ENCODE assay signal across 27 cellular contexts in genomic region chr17:82047379-82047778, GRCh38. TPM values are rescaled to one million over a fixed set of nuclear protein-coding genes. Genes with fewer than 3 reads are reported as not detected.
DNase-seq lines count a peak whose midpoint lies in the region; ATAC-seq and TF ChIP-seq lines count a peak whose summit lies in the region.
"Had no signal": no experiment of that assay in that cellular context is flagged by ENCODE, and none has a peak within 500 bp of the region (broad histone marks: within the 10 kb centered on the region; RNA-seq: fewer than 3 reads in every experiment).

No MANE protein-coding gene starts in this region.

- H3K4me3 ChIP-seq in CD4-positive, CD25-positive, alpha-beta regulatory T cell (ENCODE audit: low read depth, low read length): no peak overlapping the region
- H3K4me3 ChIP-seq: lung, pancreas, Peyer's patch, smooth muscle cell, testis, uterus had no signal

- no peaks in the 10 kb centered on the region for H3K36me3 ChIP-seq in CD4-positive, CD25-positive, alpha-beta regulatory T cell (ENCODE audit: control insufficient read depth, insufficient read depth, low read length)
- H3K36me3 ChIP-seq: pancreas, uterus had no signal

- peaks cover 8% of the 10 kb centered on the region for H3K4me1 ChIP-seq in CD4-positive, CD25-positive, alpha-beta regulatory T cell (ENCODE audit: control insufficient read depth, insufficient read depth, low read length, poor library complexity, severe bottlenecking)

- POLR2A ChIA-PET in T-cell (lab: Charles Lee): no interaction called here

- no peaks in the 10 kb centered on the region for H3K27me3 Mint-ChIP-seq in CD4-positive, CD25-positive, alpha-beta regulatory T cell
- H3K27me3 Mint-ChIP-seq in T-cell (no peaks in the 10 kb centered on the region), nephron (ENCODE audit: low read depth) (no peaks in the 10 kb centered on the region), T-helper 17 cell (no peaks in the 10 kb centered on the region)
- H3K27me3 Mint-ChIP-seq: central memory CD8-positive, alpha-beta T cell; effector memory CD8-positive, alpha-beta T cell; natural killer cell treated with Interleukin-12 subunit alpha and Interleukin-12 subunit beta and Interleukin-15 and Interleukin-18, amount 100 ng/mL, for 72 hours; stimulated activated naive CD8-positive, alpha-beta T cell treated with anti-CD3 and anti-CD28 coated beads, Interleukin-15, Interleukin-2, amounts not matched to agents 100 ng/mL and 50 ng/mL, for 24 hours had no signal

- peaks cover 0 to 15% (median 3%) of the 10 kb centered on the region in 4 donors for H3K4me1 Mint-ChIP-seq in CD4-positive, CD25-positive, alpha-beta regulatory T cell
- H3K4me1 Mint-ChIP-seq in T-cell (peaks cover 5 to 11% (median 10%) of the 10 kb centered on the region in 3 donors), nephron (peaks cover 4% of the 10 kb centered on the region), T-helper 17 cell (peaks cover 8% of the 10 kb centered on the region)

- CTCF ChIA-PET in T-cell (lab: Charles Lee): no interaction called here

- H3K27me3 ChIP-seq in CD4-positive, CD25-positive, alpha-beta regulatory T cell (ENCODE audit: control insufficient read depth, insufficient read depth, low read length): no peaks in the 10 kb centered on the region
- H3K27me3 ChIP-seq: pancreas, Peyer's patch, testis, uterus had no signal

- no peak overlapping the region for H3K27ac ChIP-seq in CD4-positive, CD25-positive, alpha-beta regulatory T cell (ENCODE audit: insufficient read depth, low read length, poor library complexity, severe bottlenecking)
- H3K27ac ChIP-seq: pancreas, Peyer's patch, testis, uterus had no signal

- peaks cover 7% of the 10 kb centered on the region for H3K36me3 Mint-ChIP-seq in CD4-positive, CD25-positive, alpha-beta regulatory T cell
- H3K36me3 Mint-ChIP-seq in T-cell (peaks cover 7% of the 10 kb centered on the region), nephron (ENCODE audit: low read depth) (peaks cover 7% of the 10 kb centered on the region), T-helper 17 cell (ENCODE audit: low read depth) (peaks cover 3% of the 10 kb centered on the region)
- H3K36me3 Mint-ChIP-seq: natural killer cell treated with Interleukin-12 subunit alpha and Interleukin-12 subunit beta and Interleukin-15 and Interleukin-18, amount 100 ng/mL, for 72 hours had no signal

- no peak for TF ChIP-seq CTCF in nephron (IDR thresholded peaks at IDR 0.05; ENCODE audit: unreplicated experiment in 3 of 3)

- peaks cover 0 to 1% (median 0%) of the 10 kb centered on the region in 7 donors for H3K9me3 Mint-ChIP-seq in CD4-positive, CD25-positive, alpha-beta regulatory T cell
- no peaks in the 10 kb centered on the region for H3K9me3 Mint-ChIP-seq in T-cell
- no peaks in the 10 kb centered on the region for H3K9me3 Mint-ChIP-seq in nephron
- H3K9me3 Mint-ChIP-seq: activated T-cell treated with anti-CD3 and anti-CD28 coated beads, Interleukin-2, amount 50 U/mL, for 4 hours; CD8-positive, alpha-beta T cell; central memory CD8-positive, alpha-beta T cell; effector memory CD8-positive, alpha-beta T cell; immature natural killer cell; natural killer cell treated with Interleukin-12 subunit alpha and Interleukin-12 subunit beta and Interleukin-15 and Interleukin-18, amount 100 ng/mL, for 72 hours; stimulated activated naive CD8-positive, alpha-beta T cell treated with anti-CD3 and anti-CD28 coated beads, Interleukin-15, Interleukin-2, amounts not matched to agents 100 ng/mL and 50 ng/mL, for 24 hours had no signal

- DNase-seq in CD4-positive, CD25-positive, alpha-beta regulatory T cell: no peak
- no peak for DNase-seq in T-cell
- DNase-seq in SIG-M5 (lab: John Stamatoyannopoulos, UW): no peak
- no peak for DNase-seq in stimulated activated naive CD4-positive, alpha-beta T cell (lab: John Stamatoyannopoulos, UW)
- DNase-seq in T-helper 17 cell: no peak
- DNase-seq: activated T-cell treated with anti-CD3 and anti-CD28 coated beads, Interleukin-2, amount 50 U/mL, for 4 hours; AML-193; effector memory CD8-positive, alpha-beta T cell; erythroblast; immature natural killer cell; left cardiac atrium; NCI-H146; NCI-H2107; NCI-H446; NCI-H748 treated with DMSO at 0.1 percent for 48 hours; Peyer's patch; retina; testis; uterus had no signal

- H3K4me3 Mint-ChIP-seq in CD4-positive, CD25-positive, alpha-beta regulatory T cell: peak overlapping the region in 3 of 4 donors; percentile 52 to 83 (median 66)
- H3K4me3 Mint-ChIP-seq in T-cell: peak overlapping the region in 2 of 3 donors; percentile 29 to 36
- peak overlapping the region; percentile 67 to 73 (median 68) for H3K4me3 Mint-ChIP-seq in nephron
- H3K4me3 Mint-ChIP-seq in T-helper 17 cell: no peak overlapping the region
- H3K4me3 Mint-ChIP-seq: activated T-cell treated with anti-CD3 and anti-CD28 coated beads, Interleukin-2, amount 50 U/mL, for 4 hours; CD8-positive, alpha-beta T cell; central memory CD8-positive, alpha-beta T cell; effector memory CD8-positive, alpha-beta T cell; natural killer cell treated with Interleukin-12 subunit alpha and Interleukin-12 subunit beta and Interleukin-15 and Interleukin-18, amount 100 ng/mL, for 72 hours; stimulated activated naive CD8-positive, alpha-beta T cell treated with anti-CD3 and anti-CD28 coated beads, Interleukin-15, Interleukin-2, amounts not matched to agents 100 ng/mL and 50 ng/mL, for 24 hours had no signal

- no peaks in the 10 kb centered on the region for H3K9me3 ChIP-seq in CD4-positive, CD25-positive, alpha-beta regulatory T cell (ENCODE audit: control insufficient read depth in 2 of 2, low read length in 2 of 2)
- H3K9me3 ChIP-seq in T-helper 17 cell (ENCODE audit: control insufficient read depth, low read length, poor library complexity, severe bottlenecking): no peaks in the 10 kb centered on the region
- H3K9me3 ChIP-seq: pancreas, Peyer's patch, testis, uterus had no signal

- peak overlapping the region in 1 of 3 donors; percentile 52 for H3K27ac Mint-ChIP-seq in CD4-positive, CD25-positive, alpha-beta regulatory T cell
- no peak overlapping the region for H3K27ac Mint-ChIP-seq in T-cell
- H3K27ac Mint-ChIP-seq in nephron: no peak overlapping the region
- no peak overlapping the region for H3K27ac Mint-ChIP-seq in T-helper 17 cell
- H3K27ac Mint-ChIP-seq: CD8-positive, alpha-beta T cell; effector memory CD8-positive, alpha-beta T cell; immature natural killer cell; natural killer cell treated with Interleukin-12 subunit alpha and Interleukin-12 subunit beta and Interleukin-15 and Interleukin-18, amount 100 ng/mL, for 72 hours; stimulated activated naive CD8-positive, alpha-beta T cell treated with anti-CD3 and anti-CD28 coated beads, Interleukin-15, Interleukin-2, amounts not matched to agents 100 ng/mL and 50 ng/mL, for 24 hours had no signal

- ATAC-seq in CD4-positive, CD25-positive, alpha-beta regulatory T cell (ENCODE audit: low read depth in 2 of 2): no peak
- no peak for ATAC-seq in T-cell (replicated peaks in 1 of 4)
- no peak for ATAC-seq in T-helper 17 cell
- ATAC-seq: activated T-cell treated with anti-CD3 and anti-CD28 coated beads, Interleukin-2, amount 50 U/mL, for 4 hours; CD8-positive, alpha-beta T cell; effector memory CD8-positive, alpha-beta T cell; left cardiac atrium; natural killer cell treated with Interleukin-12 subunit alpha and Interleukin-12 subunit beta and Interleukin-15 and Interleukin-18, amount 100 ng/mL, for 72 hours; pancreas had no signal

RNA-seq across cellular contexts. Expression of gene RFNG, which starts 4.2 kb away (rescaled TPM):
- 35.1 TPM for total RNA-seq in CD4-positive, CD25-positive, alpha-beta regulatory T cell
- polyA plus RNA-seq in CD4-positive, CD25-positive, alpha-beta regulatory T cell: 1 to 10 TPM; 3.2 to 5.6 (median 4.4) TPM
- total RNA-seq in T-cell: 10 to 100 TPM; 31.5 to 38.6 (median 35.2) TPM
- total RNA-seq in T-helper 17 cell: 10 to 100 TPM; 26.5 to 28.3 TPM

RNA-seq across cellular contexts. Expression of gene GPS1, which starts 4.3 kb away (rescaled TPM):
- 87.5 TPM for total RNA-seq in CD4-positive, CD25-positive, alpha-beta regulatory T cell
- 100 to 1,000 TPM; 128 to 170 (median 162) TPM for polyA plus RNA-seq in CD4-positive, CD25-positive, alpha-beta regulatory T cell
- total RNA-seq in T-cell (100 to 1,000 TPM in 2 of 5 donors, 10 to 100 TPM in 3; 75.3 to 117 (median 98.0) TPM), T-helper 17 cell (10 to 100 TPM; 63.2 to 66.1 TPM)

RNA-seq across cellular contexts. Expression of gene DCXR, which starts 9.9 kb away (rescaled TPM):
- total RNA-seq in CD4-positive, CD25-positive, alpha-beta regulatory T cell: 96.9 TPM
- polyA plus RNA-seq in CD4-positive, CD25-positive, alpha-beta regulatory T cell: 100 to 1,000 TPM; 125 to 150 (median 131) TPM
- total RNA-seq in T-cell (100 to 1,000 TPM in 1 of 5 donors, 10 to 100 TPM in 4; 70.4 to 111 (median 96.1) TPM), T-helper 17 cell (10 to 100 TPM; 55.6 to 77.5 TPM)

RNA-seq across cellular contexts. Expression of gene RAC3, which starts 15.9 kb away (rescaled TPM):
- 3.6 TPM for total RNA-seq in CD4-positive, CD25-positive, alpha-beta regulatory T cell
- polyA plus RNA-seq in CD4-positive, CD25-positive, alpha-beta regulatory T cell: under 1 TPM in 1 of 4 donors, not detected in 3; 0.26 TPM
- 1 to 10 TPM; 1.1 to 5.4 (median 3.6) TPM for total RNA-seq in T-cell
- 1 to 10 TPM; 2.6 to 3.1 TPM for total RNA-seq in T-helper 17 cell
- polyA plus RNA-seq: immature natural killer cell had no signal

RNA-seq across cellular contexts. Expression of gene DUS1L, which starts 18.2 kb away (rescaled TPM):
- total RNA-seq in CD4-positive, CD25-positive, alpha-beta regulatory T cell: 128 TPM
- polyA plus RNA-seq in CD4-positive, CD25-positive, alpha-beta regulatory T cell: 10 to 100 TPM; 49.3 to 91.5 (median 62.3) TPM
- total RNA-seq in T-cell (100 to 1,000 TPM; 137 to 186 (median 177) TPM), T-helper 17 cell (100 to 1,000 TPM; 130 to 131 TPM)
